ENCODE assay signal across 8 cellular contexts in the genomic region with DNA sequence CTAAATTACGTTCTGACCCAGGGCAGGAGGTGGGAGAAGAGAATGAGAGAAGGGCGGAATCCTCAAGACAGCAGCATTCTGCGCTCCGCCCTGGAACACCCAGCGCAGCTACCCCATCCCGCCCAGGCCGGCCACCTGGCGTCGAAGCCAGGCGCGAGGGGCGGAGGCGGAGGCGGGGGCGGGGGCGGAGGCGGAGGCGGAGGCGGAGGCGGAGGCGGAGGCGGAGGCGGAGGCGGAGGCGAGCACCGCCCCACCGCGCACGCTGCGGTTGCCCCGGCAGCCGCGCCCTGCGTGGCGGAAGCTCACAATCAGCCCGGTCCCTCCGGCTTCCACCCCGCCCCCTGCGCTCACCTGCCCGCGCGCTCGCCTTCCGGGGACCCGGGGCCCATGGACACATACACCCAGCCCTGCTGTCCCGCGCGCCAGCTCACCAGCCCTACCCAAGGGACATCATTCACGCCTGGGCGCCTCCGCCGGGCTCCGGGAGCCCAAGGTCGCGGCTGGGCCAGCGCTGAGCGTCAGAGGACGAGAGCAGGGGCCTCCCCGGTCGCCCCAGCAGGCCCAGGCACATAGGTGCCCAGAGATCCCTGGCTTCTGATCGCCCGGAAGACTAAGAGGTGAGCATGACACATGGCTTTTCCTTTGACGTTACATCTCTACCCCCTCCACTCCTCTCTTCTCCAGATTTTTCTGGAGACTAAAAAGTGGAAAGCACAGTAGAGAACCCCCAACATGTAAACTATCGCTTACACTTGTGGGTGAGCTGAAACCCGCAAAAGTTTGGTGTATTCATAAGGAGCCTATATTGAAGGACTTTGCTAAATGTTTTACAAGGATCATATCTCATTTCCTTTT. TPM values are rescaled to one million over a fixed set of nuclear protein-coding genes. Genes with fewer than 3 reads are reported as not detected.
DNase-seq lines count a peak whose midpoint lies in the region; ATAC-seq, FAIRE-seq and TF ChIP-seq lines count a peak whose summit lies in the region.

Gene ANKEF1, plus strand, starts transcription at position 271 of the 855 bp plus-strand sequence. CDS start 3,315 bp downstream, outside the sequence.

- no peaks in the 10 kb centered on the region for H3K27me3 ChIP-seq in KMS-11 (ENCODE audit: insufficient read depth, low read depth)
- peaks cover 5% of the 10 kb centered on the region for H3K27me3 ChIP-seq in gastroesophageal sphincter
- peaks cover 23% of the 10 kb centered on the region for H3K27me3 ChIP-seq in neutrophil

- H3K36me3 ChIP-seq in KMS-11 (ENCODE audit: insufficient read depth), result no peaks in the 10 kb centered on the region
- H3K36me3 ChIP-seq in gastroesophageal sphincter, result no peaks in the 10 kb centered on the region
- H3K36me3 ChIP-seq in neutrophil, result no peaks in the 10 kb centered on the region

- TF ChIP-seq EP300 in gastroesophageal sphincter (IDR thresholded peaks at IDR 0.05), result no peak

- H3K9ac ChIP-seq in KMS-11, result peak within 1 kb of the TSS; percentile 79

- TF ChIP-seq POLR2A in gastroesophageal sphincter (IDR thresholded peaks at IDR 0.05), result peak in 1 of 2 donors; percentile 16

- H3K4me3 ChIP-seq in KMS-11 (IDR thresholded peaks at IDR 0.05; ENCODE audit: insufficient read depth, low read depth, low read length), result no peak within 1 kb of the TSS
- H3K4me3 ChIP-seq in gastroesophageal sphincter, result peak within 1 kb of the TSS; percentile 40 to 70
- peak within 1 kb of the TSS; percentile 52 to 59 for H3K4me3 ChIP-seq in neutrophil (ENCODE audit: low read depth in 1 of 2, low read length in 1 of 2)

- H3K79me2 ChIP-seq in KMS-11 (ENCODE audit: insufficient read depth, low read depth), result no peaks in the 10 kb centered on the region

- DNase-seq in DMS53 (lab: John Stamatoyannopoulos, UW), result peak; percentile 97
- DNase-seq in RCC 7860 (ENCODE audit: low spot score), result peak; percentile 27
- peak; percentile 78 for DNase-seq in activated gamma-delta T cell treated with Interleukin-2 at 50 U/mL for 16 hours
- DNase-seq in substantia nigra (lab: John Stamatoyannopoulos, UW), result peak in 42 of 49 donors; percentile 7 to 90 (median 30)

- peak; percentile 96 for ATAC-seq in GM21786 (IDR thresholded peaks at IDR 0.05; ENCODE audit: unreplicated experiment)
- peak; percentile 96 for ATAC-seq in gastroesophageal sphincter

- H4K20me1 ChIP-seq in KMS-11 (ENCODE audit: insufficient read depth), result no peaks in the 10 kb centered on the region

- H3K4me2 ChIP-seq in KMS-11, result peak within 1 kb of the TSS; percentile 76

- H3K27ac ChIP-seq in KMS-11 (peak within 1 kb of the TSS; percentile 60; the same call in 1 of the 2 replicates), gastroesophageal sphincter (peak within 1 kb of the TSS in 3 of 4 donors; percentile 66 to 69 (median 69)), neutrophil (no peak within 1 kb of the TSS), substantia nigra (ENCODE audit: low read depth, low read length, poor library complexity, severe bottlenecking) (no peak within 1 kb of the TSS)

- H3K9me3 ChIP-seq in gastroesophageal sphincter (no peaks in the 10 kb centered on the region), neutrophil (no peaks in the 10 kb centered on the region)

- H2AFZ ChIP-seq in KMS-11 (ENCODE audit: low read depth), result peak within 1 kb of the TSS; percentile 64; the same call in 1 of the 2 replicates

- FAIRE-seq in RCC 7860 (lab: Jason Lieb, UNC), result no peak

- 0 to 17% methylated on average over 1 to 3 of the region's 65 CpGs for WGBS in gastroesophageal sphincter (ENCODE audit: low coverage in 1 of 2), 2 donors

- TF ChIP-seq CTCF in KMS-11 (conservative IDR thresholded peaks at IDR 0.05; ENCODE audit: low read depth, low read length) (no peak), gastroesophageal sphincter (IDR thresholded peaks at IDR 0.05) (no peak), neutrophil (IDR thresholded peaks at IDR 0.05) (no peak)

- peaks cover 11% of the 10 kb centered on the region for H3K4me1 ChIP-seq in KMS-11 (ENCODE audit: low read depth, poor library complexity, severe bottlenecking)
- peaks cover 0 to 16% (median 3%) of the 10 kb centered on the region in 3 donors for H3K4me1 ChIP-seq in gastroesophageal sphincter
- peaks cover 7 to 10% of the 10 kb centered on the region in 2 experiments for H3K4me1 ChIP-seq in neutrophil (ENCODE audit: control insufficient read depth in 1 of 2, insufficient read depth in 1 of 2, low read depth in 1 of 2, low read length in 1 of 2)

RNA-seq across cellular contexts. Expression of gene ANKEF1, which starts in this region (rescaled TPM):
- total RNA-seq in gastroesophageal sphincter, result 1 to 10 TPM in 1 of 4 donors, under 1 TPM in 3; 0.47 to 1.3 (median 0.84) TPM

Comparison
In these comparisons a context has a peak if more than half of its experiments do, and no peak if none do; other contexts are left out.
1. DNase-seq: peak in every context shown above with its lines; median percentile 97 in DMS53; 78 in activated gamma-delta T cell treated with Interleukin-2 at 50 U/mL for 16 hours; 30 in substantia nigra; 27 in RCC 7860.
2. H3K27ac ChIP-seq: peak in KMS-11 (single experiment) and gastroesophageal sphincter (3 of 4); none in neutrophil (single experiment) and substantia nigra (single experiment).